In genomic region chr7:105164751-105165150, GRCh38 we compare ENCODE assay signal across 28 cellular contexts.
"Had no signal": no experiment of that assay in that cellular context is flagged by ENCODE, and none has a peak within 500 bp of the region (broad histone marks: within the 10 kb centered on the region; RNA-seq: fewer than 3 reads in every experiment).

No MANE protein-coding gene starts in this region.

- H3K4me3 ChIP-seq: body of pancreas, Peyer's patch, SJCRH30 had no signal

- H3K9me3 ChIP-seq: body of pancreas, Peyer's patch, SJCRH30 had no signal

- H3K4me3 Mint-ChIP-seq: activated CD4-positive, alpha-beta memory T cell treated with anti-CD3 and anti-CD28 coated beads for 36 hours; activated CD4-positive, alpha-beta T cell treated with anti-CD3 and anti-CD28 coated beads, Interleukin-2, amount 10 ng/mL, durations not matched to agents 7 days and 5 days; activated naive CD4-positive, alpha-beta T cell treated with anti-CD3 and anti-CD28 coated beads, Interleukin-2, amount 10 ng/mL, durations not matched to agents 7 days and 5 days; activated naive CD8-positive, alpha-beta T cell treated with anti-CD3 and anti-CD28 coated beads for 36 hours; activated T-cell treated with anti-CD3 and anti-CD28 coated beads, Interleukin-2, amount 50 U/mL, for 72 hours had no signal

- H3K27ac ChIP-seq: body of pancreas, Peyer's patch, RWPE1, SJCRH30 had no signal

- H3K27ac Mint-ChIP-seq: activated CD4-positive, alpha-beta memory T cell treated with anti-CD3 and anti-CD28 coated beads for 36 hours; activated CD4-positive, alpha-beta T cell treated with anti-CD3 and anti-CD28 coated beads, Interleukin-2, amount 10 ng/mL, durations not matched to agents 7 days and 5 days; activated naive CD4-positive, alpha-beta T cell treated with anti-CD3 and anti-CD28 coated beads, Interleukin-2, amount 10 ng/mL, durations not matched to agents 7 days and 5 days; activated naive CD8-positive, alpha-beta T cell treated with anti-CD3 and anti-CD28 coated beads for 36 hours; activated T-cell treated with anti-CD3 and anti-CD28 coated beads, Interleukin-2, amount 50 U/mL, for 72 hours; activated T-helper 2 cell treated with anti-CD3 and anti-CD28 coated beads, Interferon-gamma antibody, Interleukin-2, Interleukin-4, amounts not matched to agents 10 μg/mL and 5 μg/mL and 100 μg/mL, durations not matched to agents 14 hours and 24 hours and 36 hours had no signal

- H3K4me1 Mint-ChIP-seq: activated naive CD4-positive, alpha-beta T cell treated with anti-CD3 and anti-CD28 coated beads, Interleukin-2, amount 10 ng/mL, durations not matched to agents 7 days and 5 days had no signal

- H3K27me3 ChIP-seq: body of pancreas, Peyer's patch, SJCRH30 had no signal

- DNase-seq: activated CD4-positive, alpha-beta memory T cell treated with anti-CD3 and anti-CD28 coated beads for 36 hours; activated CD4-positive, alpha-beta T cell treated with anti-CD3 and anti-CD28 coated beads, Interleukin-2, amount 10 ng/mL, durations not matched to agents 7 days and 5 days; activated CD4-positive, CD25-positive, alpha-beta regulatory T cell treated with anti-CD3 and anti-CD28 coated beads, Interleukin-2, amount 50 U/mL, for 72 hours; activated CD8-positive, alpha-beta memory T cell treated with anti-CD3 and anti-CD28 coated beads, Interleukin-2, amount 50 U/mL, for 4 hours; activated gamma-delta T cell treated with Interleukin-2 at 50 U/mL for 16 hours; activated naive CD4-positive, alpha-beta T cell treated with anti-CD3 and anti-CD28 coated beads, Interleukin-2, amount 10 ng/mL, durations not matched to agents 7 days and 5 days; activated naive CD8-positive, alpha-beta T cell treated with anti-CD3 and anti-CD28 coated beads for 36 hours; activated T-cell treated with anti-CD3 and anti-CD28 coated beads, Interleukin-2, amount 50 U/mL, for 72 hours; aorta; body of pancreas; central memory CD4-positive, alpha-beta T cell; MM.1S; NCI-H1105; NCI-H1436; NCI-H1694 treated with DMSO at 0.1 percent for 48 hours; NCI-H2081; NCI-H510A treated with DMSO at 0.1 percent for 48 hours; NCI-H69; NK-92 treated with Interleukin-12 subunit alpha and Interleukin-12 subunit beta, amount 100 ng/mL, for 24 hours; OCI-M1; Peyer's patch; Right ventricle myocardium superior; SJCRH30; SW 1271 had no signal

- ATAC-seq: activated T-cell treated with anti-CD3 and anti-CD28 coated beads, Interleukin-2, amount 50 U/mL, for 72 hours; body of pancreas; SK-N-SH treated with all-trans-retinoic acid at 6 μM for 48 hours had no signal

- H3K9me3 Mint-ChIP-seq: activated CD4-positive, alpha-beta memory T cell treated with anti-CD3 and anti-CD28 coated beads for 36 hours; activated CD4-positive, alpha-beta T cell treated with anti-CD3 and anti-CD28 coated beads, Interleukin-2, amount 10 ng/mL, durations not matched to agents 7 days and 5 days; activated naive CD4-positive, alpha-beta T cell treated with anti-CD3 and anti-CD28 coated beads, Interleukin-2, amount 10 ng/mL, durations not matched to agents 7 days and 5 days; activated naive CD8-positive, alpha-beta T cell treated with anti-CD3 and anti-CD28 coated beads for 36 hours; activated T-cell treated with anti-CD3 and anti-CD28 coated beads, Interleukin-2, amount 50 U/mL, for 72 hours; activated T-helper 2 cell treated with anti-CD3 and anti-CD28 coated beads, Interferon-gamma antibody, Interleukin-2, Interleukin-4, amounts not matched to agents 10 μg/mL and 5 μg/mL and 100 μg/mL, durations not matched to agents 14 hours and 24 hours and 36 hours had no signal

- H3K27me3 Mint-ChIP-seq: activated CD4-positive, alpha-beta memory T cell treated with anti-CD3 and anti-CD28 coated beads for 36 hours; activated CD4-positive, alpha-beta T cell treated with anti-CD3 and anti-CD28 coated beads, Interleukin-2, amount 10 ng/mL, durations not matched to agents 7 days and 5 days; activated naive CD4-positive, alpha-beta T cell treated with anti-CD3 and anti-CD28 coated beads, Interleukin-2, amount 10 ng/mL, durations not matched to agents 7 days and 5 days; activated naive CD8-positive, alpha-beta T cell treated with anti-CD3 and anti-CD28 coated beads for 36 hours had no signal

- FAIRE-seq: bronchial epithelial cell had no signal

- H3K4me1 ChIP-seq: body of pancreas, Peyer's patch, SJCRH30 had no signal
